2 cellular contexts compared by ENCODE assay signal in genomic region chr16:53220585-53220984, GRCh38.
A peak's percentile ranks its signal among the peaks of the same experiment; 100 is the strongest.
TF ChIP-seq lines count a peak whose summit lies in the region.

No MANE protein-coding gene starts in this region.

TF ChIP-seq in IMR-90, 13 proteins besides CTCF, POLR2A, EP300 and RAD21 (continued from another document):
- peak; percentile 33; the same call in 1 of the 2 replicates for TF ChIP-seq SMC3 (IDR thresholded peaks at IDR 0.05; ENCODE audit: low read depth, low read length)

TF ChIP-seq in endothelial cell of umbilical vein, 7 proteins besides CTCF, POLR2A, EP300 and RAD21 (continued from another document):
- TF ChIP-seq EZH2 (IDR thresholded peaks at IDR 0.05; ENCODE audit: borderline replicate concordance, low read depth, low read length, severe bottlenecking) (no peak), JUN (IDR thresholded peaks at IDR 0.05; ENCODE audit: borderline replicate concordance, insufficient read depth, insufficient read length, low read depth) (no peak), GATA2 (IDR thresholded peaks at IDR 0.05; ENCODE audit: insufficient read depth, insufficient read length, low read depth, low read length) (no peak), POLR2AphosphoS5 (IDR thresholded peaks at IDR 0.05; ENCODE audit: insufficient read depth, low read depth, low read length) (no peak)
- TF ChIP-seq, protein P1, sequence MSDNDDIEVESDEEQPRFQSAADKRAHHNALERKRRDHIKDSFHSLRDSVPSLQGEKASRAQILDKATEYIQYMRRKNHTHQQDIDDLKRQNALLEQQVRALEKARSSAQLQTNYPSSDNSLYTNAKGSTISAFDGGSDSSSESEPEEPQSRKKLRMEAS (IDR thresholded peaks at IDR 0.05; ENCODE audit: insufficient read depth, insufficient read length), result no peak
